18 cellular contexts compared by ENCODE assay signal in the genomic region with DNA sequence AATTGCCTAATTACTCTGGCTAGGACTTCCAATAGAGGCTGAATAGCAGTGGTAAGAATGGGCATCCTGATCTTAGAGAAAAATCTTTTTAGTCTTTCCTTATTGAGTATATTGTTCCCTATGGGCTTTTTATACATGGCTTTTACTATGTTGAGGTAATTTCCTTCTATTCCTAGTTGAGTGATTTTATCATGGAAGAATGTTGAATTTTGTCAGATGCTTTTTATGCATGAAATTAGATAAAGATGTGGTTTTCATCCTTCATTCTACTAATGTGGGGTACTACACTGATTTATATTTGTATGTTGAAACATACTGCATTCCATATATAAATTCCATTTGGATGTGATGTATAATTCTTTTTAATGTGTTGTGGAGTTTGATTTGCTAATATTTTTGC.
DNase-seq lines count a peak whose midpoint lies in the region; TF ChIP-seq lines count a peak whose summit lies in the region.
"Had no signal": no experiment of that assay in that cellular context is flagged by ENCODE, and none has a peak within 500 bp of the region (broad histone marks: within the 10 kb centered on the region; RNA-seq: fewer than 3 reads in every experiment).

No MANE protein-coding gene starts in this region.

- no peaks in the 10 kb centered on the region for H3K27me3 Mint-ChIP-seq in activated CD4-positive, alpha-beta T cell treated with anti-CD3 and anti-CD28 coated beads, Interleukin-2, amount 10 ng/mL, durations not matched to agents 24 days and 14 days
- H3K27me3 Mint-ChIP-seq: CD8-positive, alpha-beta memory T cell had no signal

- intact Hi-C loops in OCI-LY7 (cut with micrococcal nuclease; ENCODE audit: unreplicated experiment): no loop called here
- intact Hi-C loops in activated CD4-positive, alpha-beta T cell treated with anti-CD3 and anti-CD28 coated beads, Interleukin-2, amount 10 ng/mL, durations not matched to agents 24 days and 14 days (cut with micrococcal nuclease): no loop called here

- POLR2A ChIA-PET in OCI-LY7 (lab: Charles Lee): interaction anchor here (0.7 kb wide), 1 partner anchor 174 kb away, joined by 3 read pairs; no protein-coding TSS in a partner anchor

- H3K36me3 Mint-ChIP-seq in activated CD4-positive, alpha-beta T cell treated with anti-CD3 and anti-CD28 coated beads, Interleukin-2, amount 10 ng/mL, durations not matched to agents 24 days and 14 days (ENCODE audit: low read depth): no peaks in the 10 kb centered on the region
- H3K36me3 Mint-ChIP-seq: CD8-positive, alpha-beta memory T cell had no signal

- H3K4me1 Mint-ChIP-seq in activated CD4-positive, alpha-beta T cell treated with anti-CD3 and anti-CD28 coated beads, Interleukin-2, amount 10 ng/mL, durations not matched to agents 24 days and 14 days: no peaks in the 10 kb centered on the region
- H3K4me1 Mint-ChIP-seq: CD8-positive, alpha-beta memory T cell; H9 had no signal

- no peaks in the 10 kb centered on the region for H4K20me1 ChIP-seq in OCI-LY7 (ENCODE audit: insufficient read depth, low read length)
- H4K20me1 ChIP-seq: BLaER1 had no signal

- CTCF ChIA-PET in OCI-LY7 (lab: Charles Lee; ENCODE audit: unreplicated experiment): no interaction called here

- in situ Hi-C loops in astrocyte of the cerebellum (cut with HindIII; ENCODE audit: low sequenced_read_pairs): no loop called here

- H3K36me3 ChIP-seq in OCI-LY7 (ENCODE audit: insufficient read depth, low read length): no peaks in the 10 kb centered on the region
- H3K36me3 ChIP-seq: BLaER1, SJSA1 had no signal

- H3K27ac ChIP-seq in OCI-LY7 (ENCODE audit: low read depth, low read length, poor library complexity, severe bottlenecking): no peak overlapping the region
- H3K27ac ChIP-seq: BLaER1, RWPE1, SJSA1 had no signal

- no peak for TF ChIP-seq CTCF in astrocyte of the cerebellum (IDR thresholded peaks at IDR 0.05; ENCODE audit: low read depth, low read length, missing control alignments)
- TF ChIP-seq CTCF in OCI-LY7 (conservative IDR thresholded peaks at IDR 0.05; ENCODE audit: low read length): no peak

- H3K4me3 ChIP-seq in astrocyte of the cerebellum (ENCODE audit: low read depth, low read length): no peak overlapping the region
- H3K4me3 ChIP-seq in OCI-LY7 (ENCODE audit: low read depth, low read length, poor library complexity, severe bottlenecking): no peak overlapping the region
- H3K4me3 ChIP-seq: BLaER1, SJSA1 had no signal

- H3K9me3 ChIP-seq in OCI-LY7 (ENCODE audit: low read length): no peaks in the 10 kb centered on the region
- H3K9me3 ChIP-seq: BLaER1, SJSA1 had no signal

- H3K9me2 ChIP-seq in OCI-LY7 (ENCODE audit: insufficient read depth, low read length): no peaks in the 10 kb centered on the region

- H2AFZ ChIP-seq in OCI-LY7 (ENCODE audit: low read length): no peak overlapping the region

- no peaks in the 10 kb centered on the region for H3K79me2 ChIP-seq in OCI-LY7 (ENCODE audit: insufficient read depth, low read depth, low read length)

- peaks cover 4% of the 10 kb centered on the region for H3K9me3 Mint-ChIP-seq in activated CD4-positive, alpha-beta T cell treated with anti-CD3 and anti-CD28 coated beads, Interleukin-2, amount 10 ng/mL, durations not matched to agents 24 days and 14 days
- H3K9me3 Mint-ChIP-seq: H9 had no signal

- H3K4me3 Mint-ChIP-seq in activated CD4-positive, alpha-beta T cell treated with anti-CD3 and anti-CD28 coated beads, Interleukin-2, amount 10 ng/mL, durations not matched to agents 24 days and 14 days: no peak overlapping the region
- H3K4me3 Mint-ChIP-seq: CD8-positive, alpha-beta memory T cell; H9 had no signal

- BruUV-seq in OCI-LY7 (replicated peaks; lab: Mats Ljungman, UMichigan): no TSS peak

- H3K27ac Mint-ChIP-seq in activated CD4-positive, alpha-beta T cell treated with anti-CD3 and anti-CD28 coated beads, Interleukin-2, amount 10 ng/mL, durations not matched to agents 24 days and 14 days: no peak overlapping the region
- H3K27ac Mint-ChIP-seq: CD8-positive, alpha-beta memory T cell; H9 had no signal

- DNase-seq in GM03348 (ENCODE audit: low spot score) (peak; percentile 18), NCI-H226 (peak; percentile 43), astrocyte of the cerebellum (ENCODE audit: low read depth) (peak; percentile 13), non-pigmented ciliary epithelial cell (ENCODE audit: low read depth) (peak; percentile 14), OCI-LY7 (ENCODE audit: low spot score) (no peak), kidney glomerular epithelial cell (lab: John Stamatoyannopoulos, UW) (no peak)
- no peak for DNase-seq in activated CD4-positive, alpha-beta T cell treated with anti-CD3 and anti-CD28 coated beads, Interleukin-2, amount 10 ng/mL, durations not matched to agents 24 days and 14 days
- DNase-seq: CD8-positive, alpha-beta memory T cell; DMS79 treated with DMSO at 0.1 percent for 48 hours; GF-D8; H9; NCI-H1417; NCI-H187 treated with DMSO at 0.1 percent for 48 hours; NCI-H446; NK-92 treated with Interleukin-12 subunit alpha and Interleukin-12 subunit beta, amount 100 ng/mL, for 24 hours had no signal

- H3K4me2 ChIP-seq in OCI-LY7 (ENCODE audit: low read length): no peak overlapping the region
- H3K4me2 ChIP-seq: BLaER1 had no signal

- H3K4me1 ChIP-seq in OCI-LY7 (ENCODE audit: insufficient read depth, low read length, poor library complexity, severe bottlenecking): no peaks in the 10 kb centered on the region
- H3K4me1 ChIP-seq: BLaER1, SJSA1 had no signal

Comparison
In these comparisons a context has a peak if more than half of its experiments do, and no peak if none do; other contexts are left out.
1. DNase-seq: peak in GM03348 (single experiment), NCI-H226 (single experiment), astrocyte of the cerebellum (single experiment) and non-pigmented ciliary epithelial cell (single experiment); none in OCI-LY7 (single experiment), kidney glomerular epithelial cell (single experiment) and activated CD4-positive, alpha-beta T cell treated with anti-CD3 and anti-CD28 coated beads, Interleukin-2, amount 10 ng/mL, durations not matched to agents 24 days and 14 days (single experiment).